8 cellular contexts compared by ENCODE assay signal in genomic region chrX:69028006-69028760, GRCh38.
A peak's percentile ranks its signal among the peaks of the same experiment; 100 is the strongest.
DNase-seq lines count a peak whose midpoint lies in the region; ATAC-seq, FAIRE-seq and TF ChIP-seq lines count a peak whose summit lies in the region.

No MANE protein-coding gene starts in this region.

- H3K9ac ChIP-seq in BLaER1 treated with 17β-estradiol and CSF1 and Interleukin-3, amounts not matched to agents 10 nM and 100 nM: no peak overlapping the region

- peak overlapping the region in 1 of 11 experiments; percentile 43; a peak in 2 of 22 replicates for H3K27ac ChIP-seq in BLaER1 treated with 17β-estradiol and CSF1 and Interleukin-3, amounts not matched to agents 10 nM and 100 nM
- peak overlapping the region in 1 of 2 donors; percentile 19 for H3K27ac ChIP-seq in prostate gland

- H3K4me1 ChIP-seq in BLaER1 treated with 17β-estradiol and CSF1 and Interleukin-3, amounts not matched to agents 10 nM and 100 nM: peaks cover 20 to 35% (median 27%) of the 10 kb centered on the region in 10 experiments; a peak in 19 of 20 replicates
- no peaks in the 10 kb centered on the region for H3K4me1 ChIP-seq in prostate gland (replicated peaks)

- peaks cover 22 to 96% (median 79%) of the 10 kb centered on the region in 11 experiments for H3K27me3 ChIP-seq in BLaER1 treated with 17β-estradiol and CSF1 and Interleukin-3, amounts not matched to agents 10 nM and 100 nM
- no peaks in the 10 kb centered on the region for H3K27me3 ChIP-seq in bronchial epithelial cell (ENCODE audit: control insufficient read depth, insufficient read depth, low read length)
- H3K27me3 ChIP-seq in prostate gland (replicated peaks; ENCODE audit: insufficient read depth): no peaks in the 10 kb centered on the region

- BruUV-seq in Calu3 (replicated peaks; lab: Mats Ljungman, UMichigan): no TSS peak

- peaks cover 6% of the 10 kb centered on the region for H3K9me3 Mint-ChIP-seq in Calu3 (ENCODE audit: low read depth, unreplicated experiment)

- ATAC-seq in GM19455 (IDR thresholded peaks at IDR 0.05; ENCODE audit: unreplicated experiment): peak; percentile 95
- peak; percentile 93 for ATAC-seq in HG03159 (IDR thresholded peaks at IDR 0.05; ENCODE audit: unreplicated experiment)

- no peaks in the 10 kb centered on the region for H3K27me3 Mint-ChIP-seq in Calu3 (ENCODE audit: unreplicated experiment)

- H3K4me3 Mint-ChIP-seq in Calu3 (ENCODE audit: low read depth, unreplicated experiment): no peak overlapping the region

- WGBS in prostate gland: 63% methylated on average over 8 of the region's 8 CpGs

- intact Hi-C loops in prostate gland (cut with DNase I) (no loop called here), Calu3 (cut with micrococcal nuclease; ENCODE audit: unreplicated experiment) (no loop called here)

- H3K27ac Mint-ChIP-seq in Calu3 (ENCODE audit: unreplicated experiment): no peak overlapping the region

- peak overlapping the region; percentile 21 to 67 (median 50); a peak in 21 of 22 replicates for H3K4me2 ChIP-seq in BLaER1 treated with 17β-estradiol and CSF1 and Interleukin-3, amounts not matched to agents 10 nM and 100 nM

- CTCF ChIA-PET in Calu3 (lab: Charles Lee): interaction anchor here (0.5 kb wide), 1 partner anchor 260 kb away, joined by 4 read pairs; no protein-coding TSS in a partner anchor

- DNase-seq in bronchial epithelial cell (ENCODE audit: low read depth) (no peak), prostate gland (ENCODE audit: low spot score) (no peak), NCI-H1417 treated with DMSO at 0.1 percent for 48 hours (lab: John Stamatoyannopoulos, UW) (no peak), Calu3 (no peak)
- no peak for DNase-seq in central memory CD4-positive, alpha-beta T cell

- TF ChIP-seq POLR2A in prostate gland (IDR thresholded peaks at IDR 0.05): no peak

- peak; percentile 13 for FAIRE-seq in bronchial epithelial cell (lab: Jason Lieb, UNC)

- no peaks in the 10 kb centered on the region for H3K36me3 ChIP-seq in BLaER1 treated with 17β-estradiol and CSF1 and Interleukin-3, amounts not matched to agents 10 nM and 100 nM
- H3K36me3 ChIP-seq in bronchial epithelial cell (ENCODE audit: control insufficient read depth, insufficient read depth, low read length) (no peaks in the 10 kb centered on the region), prostate gland (no peaks in the 10 kb centered on the region)

- no peaks in the 10 kb centered on the region for H3K36me3 Mint-ChIP-seq in Calu3 (ENCODE audit: insufficient read depth, unreplicated experiment)

- TF ChIP-seq CTCF in bronchial epithelial cell (IDR thresholded peaks at IDR 0.05; ENCODE audit: insufficient read depth, low read length, severe bottlenecking): no peak
- no peak for TF ChIP-seq CTCF in prostate gland (IDR thresholded peaks at IDR 0.05)
- TF ChIP-seq CTCF in Calu3 (IDR thresholded peaks at IDR 0.05; ENCODE audit: unreplicated experiment): no peak

- H3K9me3 ChIP-seq in BLaER1 treated with 17β-estradiol and CSF1 and Interleukin-3, amounts not matched to agents 10 nM and 100 nM (replicated peaks in 1 of 11): no peaks in the 10 kb centered on the region
- no peaks in the 10 kb centered on the region for H3K9me3 ChIP-seq in prostate gland

- H4K20me1 ChIP-seq in BLaER1 treated with 17β-estradiol and CSF1 and Interleukin-3, amounts not matched to agents 10 nM and 100 nM: no peaks in the 10 kb centered on the region; a peak in 2 of 22 replicates

- H3K4me3 ChIP-seq in BLaER1 treated with 17β-estradiol and CSF1 and Interleukin-3, amounts not matched to agents 10 nM and 100 nM: no peak overlapping the region
- H3K4me3 ChIP-seq in bronchial epithelial cell (ENCODE audit: low read depth, low read length) (no peak overlapping the region), prostate gland (no peak overlapping the region)

- H3K4me1 Mint-ChIP-seq in Calu3 (ENCODE audit: low read depth, unreplicated experiment): peaks cover 16% of the 10 kb centered on the region
